8 cellular contexts compared by ENCODE assay signal in genomic region chr10:62046522-62047239, GRCh38.
DNase-seq lines count a peak whose midpoint lies in the region; ATAC-seq and TF ChIP-seq lines count a peak whose summit lies in the region.

No MANE protein-coding gene starts in this region.

- peak overlapping the region; percentile 91 for H3K27ac Mint-ChIP-seq in CD4-positive, alpha-beta T cell
- H3K27ac Mint-ChIP-seq in T-helper 1 cell treated with Interleukin-12 subunit alpha and Interleukin-12 subunit beta and Interleukin-4 antibody, amounts not matched to agents 30 μg/mL and 1 μg/mL, for 36 hours = peak overlapping the region; percentile 99

- H3K36me3 ChIP-seq in esophagus squamous epithelium (peaks cover 0 to 4% (median 0%) of the 10 kb centered on the region in 3 donors), skeletal muscle satellite cell (ENCODE audit: insufficient read depth, low read length) (peaks cover 7% of the 10 kb centered on the region), neuronal stem cell (replicated peaks in 1 of 2; ENCODE audit: control insufficient read depth in 2 of 2, insufficient read depth in 2 of 2, low read length in 2 of 2) (no peaks in the 10 kb centered on the region)

- H3K4me3 ChIP-seq in esophagus squamous epithelium = peak overlapping the region in 1 of 4 donors; percentile 50
- peak overlapping the region; percentile 36 for H3K4me3 ChIP-seq in skeletal muscle satellite cell (ENCODE audit: low read length)
- no peak overlapping the region for H3K4me3 ChIP-seq in neuronal stem cell (ENCODE audit: low read length in 2 of 2)

- no peaks in the 10 kb centered on the region for H3K27me3 Mint-ChIP-seq in CD4-positive, alpha-beta T cell
- H3K27me3 Mint-ChIP-seq in T-helper 1 cell treated with Interleukin-12 subunit alpha and Interleukin-12 subunit beta and Interleukin-4 antibody, amounts not matched to agents 30 μg/mL and 1 μg/mL, for 36 hours (ENCODE audit: low read depth) = no peaks in the 10 kb centered on the region

- no peaks in the 10 kb centered on the region for H3K9me3 ChIP-seq in CD4-positive, alpha-beta T cell (ENCODE audit: control insufficient read depth, low read length)
- H3K9me3 ChIP-seq in esophagus squamous epithelium = no peaks in the 10 kb centered on the region
- H3K9me3 ChIP-seq in skeletal muscle satellite cell (replicated peaks; ENCODE audit: low read length) = no peaks in the 10 kb centered on the region
- no peaks in the 10 kb centered on the region for H3K9me3 ChIP-seq in neuronal stem cell (replicated peaks in 1 of 2; ENCODE audit: control insufficient read depth in 2 of 2, insufficient read depth in 1 of 2, low read depth in 1 of 2, low read length in 2 of 2)

- DNase-seq in CD4-positive, alpha-beta T cell = no peak
- no peak for DNase-seq in esophagus squamous epithelium (lab: John Stamatoyannopoulos, UW)
- DNase-seq in neuronal stem cell (ENCODE audit: low spot score) = no peak
- DNase-seq in foreskin melanocyte = no peak

- no peak overlapping the region for H4K91ac ChIP-seq in neuronal stem cell (ENCODE audit: low read depth, low read length, poor library complexity)

- no peak overlapping the region for H2BK5ac ChIP-seq in neuronal stem cell (ENCODE audit: low read length)

- no peaks in the 10 kb centered on the region for H3K79me1 ChIP-seq in neuronal stem cell (ENCODE audit: low read depth, low read length)

- ATAC-seq in CD4-positive, alpha-beta T cell (ENCODE audit: poor library complexity) = no peak
- ATAC-seq in GM19025 (IDR thresholded peaks at IDR 0.05; ENCODE audit: low read depth, unreplicated experiment) = peak; percentile 48
- peak; percentile 43 for ATAC-seq in HG03139 (IDR thresholded peaks at IDR 0.05; ENCODE audit: unreplicated experiment)

- no peak for TF ChIP-seq POLR2A in esophagus squamous epithelium (IDR thresholded peaks at IDR 0.05)

- H3K4me1 ChIP-seq in esophagus squamous epithelium (peaks cover 54 to 97% (median 55%) of the 10 kb centered on the region in 3 donors), skeletal muscle satellite cell (ENCODE audit: control insufficient read depth, insufficient read depth, low read length) (peaks cover 68% of the 10 kb centered on the region), neuronal stem cell (ENCODE audit: control insufficient read depth in 2 of 2, insufficient read depth in 1 of 2, low read depth in 1 of 2, low read length in 2 of 2) (peaks cover 12 to 47% of the 10 kb centered on the region in 2 donors)

- no peak overlapping the region for H2BK15ac ChIP-seq in neuronal stem cell (ENCODE audit: low read length)

- peak overlapping the region; percentile 83 for H3K4me3 Mint-ChIP-seq in CD4-positive, alpha-beta T cell
- H3K4me3 Mint-ChIP-seq in T-helper 1 cell treated with Interleukin-12 subunit alpha and Interleukin-12 subunit beta and Interleukin-4 antibody, amounts not matched to agents 30 μg/mL and 1 μg/mL, for 36 hours = peak overlapping the region; percentile 95

- H3K9ac ChIP-seq in skeletal muscle satellite cell (ENCODE audit: low read depth, low read length) = peak overlapping the region; percentile 73
- no peak overlapping the region for H3K9ac ChIP-seq in neuronal stem cell (ENCODE audit: low read depth, low read length, poor library complexity)

- H3K27ac ChIP-seq in CD4-positive, alpha-beta T cell (ENCODE audit: low read depth, low read length) = peak overlapping the region; percentile 83
- H3K27ac ChIP-seq in esophagus squamous epithelium (peak overlapping the region; percentile 86 to 97 (median 94)), neuronal stem cell (replicated peaks; ENCODE audit: low read length) (no peak overlapping the region)

- H3K9me3 Mint-ChIP-seq in CD4-positive, alpha-beta T cell = no peaks in the 10 kb centered on the region
- H3K9me3 Mint-ChIP-seq in T-helper 1 cell treated with Interleukin-12 subunit alpha and Interleukin-12 subunit beta and Interleukin-4 antibody, amounts not matched to agents 30 μg/mL and 1 μg/mL, for 36 hours = peaks cover 3% of the 10 kb centered on the region

- no peak overlapping the region for H2AFZ ChIP-seq in neuronal stem cell (ENCODE audit: low read length)

- no peak overlapping the region for H2AK5ac ChIP-seq in neuronal stem cell (ENCODE audit: low read depth, low read length)

- POLR2A ChIA-PET in CD4-positive, alpha-beta T cell (lab: Charles Lee) = interaction anchor here (0.5 to 4.8 kb wide), 11 partner anchors 8 to 1339 kb away, joined by 3 to 31 read pairs (median 5); no protein-coding TSS in a partner anchor

- H3K4me2 ChIP-seq in skeletal muscle satellite cell (ENCODE audit: low read length) (peak overlapping the region; percentile 73), neuronal stem cell (ENCODE audit: insufficient read depth, low read length, poor library complexity, severe bottlenecking) (no peak overlapping the region)

- peaks cover 93% of the 10 kb centered on the region for H3K4me1 Mint-ChIP-seq in CD4-positive, alpha-beta T cell (ENCODE audit: low read depth)
- peaks cover 85% of the 10 kb centered on the region for H3K4me1 Mint-ChIP-seq in T-helper 1 cell treated with Interleukin-12 subunit alpha and Interleukin-12 subunit beta and Interleukin-4 antibody, amounts not matched to agents 30 μg/mL and 1 μg/mL, for 36 hours (ENCODE audit: low read depth)

- no peak overlapping the region for H2BK12ac ChIP-seq in neuronal stem cell (ENCODE audit: low read length)

- H2BK120ac ChIP-seq in neuronal stem cell (ENCODE audit: low read depth, low read length) = no peak overlapping the region

- CTCF ChIA-PET in CD4-positive, alpha-beta T cell (lab: Charles Lee) = interaction anchor here (0.7 to 1.4 kb wide), 5 partner anchors 8 to 194 kb away, joined by 3 to 10 read pairs (median 3); no protein-coding TSS in a partner anchor

- H3K36me3 Mint-ChIP-seq in CD4-positive, alpha-beta T cell (ENCODE audit: low read depth) = peaks cover 26% of the 10 kb centered on the region
- H3K36me3 Mint-ChIP-seq in T-helper 1 cell treated with Interleukin-12 subunit alpha and Interleukin-12 subunit beta and Interleukin-4 antibody, amounts not matched to agents 30 μg/mL and 1 μg/mL, for 36 hours (ENCODE audit: low read depth) = peaks cover 37% of the 10 kb centered on the region

- no peak overlapping the region for H3K18ac ChIP-seq in neuronal stem cell (ENCODE audit: low read length)

- no peak overlapping the region for H4K8ac ChIP-seq in neuronal stem cell (ENCODE audit: low read depth, low read length)

- H3K4ac ChIP-seq in neuronal stem cell (ENCODE audit: low read length) = no peak overlapping the region

- no peaks in the 10 kb centered on the region for H3K27me3 ChIP-seq in CD4-positive, alpha-beta T cell (ENCODE audit: control insufficient read depth, insufficient read depth, low read length)
- H3K27me3 ChIP-seq in esophagus squamous epithelium (no peaks in the 10 kb centered on the region), skeletal muscle satellite cell (ENCODE audit: control insufficient read depth, insufficient read depth, low read length) (no peaks in the 10 kb centered on the region), neuronal stem cell (ENCODE audit: control insufficient read depth in 3 of 3, insufficient read depth in 3 of 3, low read depth in 1 of 3, low read length in 3 of 3) (no peaks in the 10 kb centered on the region)

- H3K23ac ChIP-seq in neuronal stem cell (ENCODE audit: low read depth, low read length, poor library complexity) = no peak overlapping the region

- intact Hi-C loops in CD4-positive, alpha-beta T cell (cut with DNase I, micrococcal nuclease) = loop anchor here in 1 of 2 experiments (5.0 kb wide), 1 partner anchor 321 kb away; no protein-coding TSS in a partner anchor
- intact Hi-C loops in esophagus squamous epithelium (cut with DNase I) = no loop called here

- 40 to 56% methylated on average over 4 of the region's 4 CpGs for WGBS in esophagus squamous epithelium, 2 donors
- no CpG with 5 or more reads among the region's 4 CpGs for WGBS in neuronal stem cell (ENCODE audit: extremely low coverage in 2 of 2, insufficient read length in 2 of 2, insufficient replicate concordance in 1 of 2), 2 donors

- no peak for TF ChIP-seq CTCF in CD4-positive, alpha-beta T cell (IDR thresholded peaks at IDR 0.05)
- TF ChIP-seq CTCF in esophagus squamous epithelium (IDR thresholded peaks at IDR 0.05) = no peak

- H3K14ac ChIP-seq in neuronal stem cell (ENCODE audit: low read length) = no peak overlapping the region
